ENCODE assay signal across 9 cellular contexts in genomic region chr4:8315343-8316250, GRCh38. TPM values are rescaled to one million over a fixed set of nuclear protein-coding genes. Genes with fewer than 3 reads are reported as not detected.
DNase-seq lines count a peak whose midpoint lies in the region; ATAC-seq, FAIRE-seq and TF ChIP-seq lines count a peak whose summit lies in the region.
"Had no signal": no experiment of that assay in that cellular context is flagged by ENCODE, and none has a peak within 500 bp of the region (broad histone marks: within the 10 kb centered on the region; RNA-seq: fewer than 3 reads in every experiment).

No MANE protein-coding gene starts in this region.

- H3K9me3 Mint-ChIP-seq in astrocyte (ENCODE audit: unreplicated experiment) (no peaks in the 10 kb centered on the region), immature natural killer cell (no peaks in the 10 kb centered on the region)

- H3K9ac ChIP-seq in astrocyte (ENCODE audit: low read length), result no peak overlapping the region

- H3K4me1 ChIP-seq in astrocyte (ENCODE audit: insufficient read depth, low read length), result peaks cover 15% of the 10 kb centered on the region
- H3K4me1 ChIP-seq in thoracic aorta (ENCODE audit: control insufficient read depth in 1 of 2, low read depth in 2 of 2), result peaks cover 12 to 31% of the 10 kb centered on the region in 2 donors

- peaks cover 2% of the 10 kb centered on the region for H3K36me3 Mint-ChIP-seq in astrocyte (ENCODE audit: low read depth, unreplicated experiment)
- no peaks in the 10 kb centered on the region for H3K36me3 Mint-ChIP-seq in immature natural killer cell

- H2AFZ ChIP-seq in astrocyte (ENCODE audit: low read depth, low read length), result no peak overlapping the region

- FAIRE-seq in astrocyte (lab: Jason Lieb, UNC), result peak; percentile 68

- H3K4me2 ChIP-seq in astrocyte (ENCODE audit: low read length), result peak overlapping the region; percentile 79

- H3K4me3 ChIP-seq in astrocyte (ENCODE audit: insufficient read depth, low read depth, low read length) (peak overlapping the region; percentile 30), thoracic aorta (peak overlapping the region; percentile 53)

- H3K79me2 ChIP-seq in astrocyte (ENCODE audit: insufficient read depth, low read length), result no peaks in the 10 kb centered on the region

- H3K36me3 ChIP-seq in astrocyte (ENCODE audit: insufficient read depth, low read length) (no peaks in the 10 kb centered on the region), thoracic aorta (no peaks in the 10 kb centered on the region)

- in situ Hi-C loops in GM13977 (cut with MboI; ENCODE audit: low pct_unique_long_range_greater_than_20kb, low sequenced_read_pairs, unreplicated experiment), result no loop called here

- no peak for TF ChIP-seq CTCF in astrocyte (IDR thresholded peaks at IDR 0.05; ENCODE audit: insufficient read depth, low read depth, low read length)
- no peak for TF ChIP-seq CTCF in thoracic aorta (IDR thresholded peaks at IDR 0.05)
- no peak for TF ChIP-seq CTCF in GM13977 (IDR thresholded peaks at IDR 0.05; ENCODE audit: extremely low read depth, insufficient read depth, missing control alignments)

- peaks cover 5% of the 10 kb centered on the region for H3K27me3 ChIP-seq in astrocyte (ENCODE audit: insufficient read depth, low read length)
- H3K27me3 ChIP-seq in thoracic aorta (replicated peaks; ENCODE audit: insufficient read depth), result no peaks in the 10 kb centered on the region

- H4K20me1 ChIP-seq in astrocyte (ENCODE audit: insufficient read depth, low read length), result no peaks in the 10 kb centered on the region

- H3K9me3 ChIP-seq in astrocyte (ENCODE audit: insufficient read depth, low read depth, low read length), result peaks cover 4% of the 10 kb centered on the region
- no peaks in the 10 kb centered on the region for H3K9me3 ChIP-seq in thoracic aorta

- H3K27ac ChIP-seq in astrocyte (ENCODE audit: low read depth, low read length), result no peak overlapping the region
- H3K27ac ChIP-seq in thoracic aorta, result no peak overlapping the region

- H3K27ac Mint-ChIP-seq in astrocyte (ENCODE audit: unreplicated experiment), result peak overlapping the region; percentile 41
- H3K27ac Mint-ChIP-seq in immature natural killer cell, result no peak overlapping the region
- H3K27ac Mint-ChIP-seq: activated naive CD8-positive, alpha-beta T cell had no signal

- H3K4me1 Mint-ChIP-seq in astrocyte (ENCODE audit: low read depth, unreplicated experiment) (peaks cover 24% of the 10 kb centered on the region), immature natural killer cell (no peaks in the 10 kb centered on the region)

- no peak overlapping the region for H3K4me3 Mint-ChIP-seq in astrocyte (ENCODE audit: unreplicated experiment)
- H3K4me3 Mint-ChIP-seq in immature natural killer cell, result no peak overlapping the region
- H3K4me3 Mint-ChIP-seq: activated naive CD8-positive, alpha-beta T cell had no signal

- no peak for ATAC-seq in thoracic aorta (ENCODE audit: insufficient number of reproducible peaks, low FRiP score, low read depth)
- ATAC-seq in HG02981 (IDR thresholded peaks at IDR 0.05; ENCODE audit: unreplicated experiment), result no peak

- DNase-seq in COR-L47 (lab: John Stamatoyannopoulos, UW) (peak; percentile 91), NCI-H1105 (lab: John Stamatoyannopoulos, UW) (peak; percentile 61), astrocyte (ENCODE audit: low read depth) (peak; percentile 74), iris pigment epithelial cell (ENCODE audit: low read depth) (peak; percentile 83), thoracic aorta (ENCODE audit: low spot score) (no peak), GM13977 (ENCODE audit: low spot score) (no peak), immature natural killer cell (no peak)

- H3K27me3 Mint-ChIP-seq in astrocyte (ENCODE audit: low read depth, unreplicated experiment) (peaks cover 9% of the 10 kb centered on the region), immature natural killer cell (ENCODE audit: low read depth in 3 of 3) (peaks cover 0 to 3% (median 0%) of the 10 kb centered on the region in 3 donors)
- H3K27me3 Mint-ChIP-seq: activated naive CD8-positive, alpha-beta T cell had no signal

RNA-seq across cellular contexts. Expression of gene HTRA3, which starts 46.0 kb away (rescaled TPM):
- total RNA-seq in astrocyte (35.2 and 60.5 TPM in 2 replicates), thoracic aorta (10 to 100 TPM; 52.6 to 55.5 TPM)
- not detected for polyA plus RNA-seq in immature natural killer cell

Comparison
In these comparisons a context has a peak if more than half of its experiments do, and no peak if none do; other contexts are left out.
1. DNase-seq: peak in COR-L47 (single experiment), NCI-H1105 (single experiment), astrocyte (single experiment) and iris pigment epithelial cell (single experiment); none in thoracic aorta (single experiment), GM13977 (single experiment) and immature natural killer cell (0 of 3).